ENCODE assay signal across 2 cellular contexts in the genomic region with DNA sequence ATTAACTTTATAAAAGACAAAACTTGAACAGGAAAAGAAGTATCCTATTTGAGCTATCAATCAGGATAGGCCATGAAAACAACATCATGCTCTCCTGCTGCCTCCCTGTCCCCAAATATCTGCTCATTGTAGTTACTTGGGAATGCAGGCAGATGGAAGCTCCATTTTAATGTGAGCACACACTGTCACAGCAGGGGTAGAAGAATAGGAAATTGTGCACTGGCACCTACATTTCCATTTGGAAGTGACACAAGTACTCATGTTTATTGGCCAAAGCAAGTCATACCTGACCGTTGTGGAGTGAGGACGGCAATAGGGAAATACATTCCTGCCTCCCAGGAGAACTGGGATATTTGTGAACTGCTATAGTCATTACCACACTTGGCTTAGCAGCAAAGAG.
TF ChIP-seq lines count a peak whose summit lies in the region.

No MANE protein-coding gene starts in this region.

TF ChIP-seq in GM23338, 12 proteins besides CTCF, POLR2A, EP300 and RAD21:
- no peak for TF ChIP-seq POLR2AphosphoS5 (IDR thresholded peaks at IDR 0.05; ENCODE audit: low read depth)
- no peak for TF ChIP-seq JUNB (IDR thresholded peaks at IDR 0.05; ENCODE audit: unreplicated experiment)
- TF ChIP-seq, protein P1, sequence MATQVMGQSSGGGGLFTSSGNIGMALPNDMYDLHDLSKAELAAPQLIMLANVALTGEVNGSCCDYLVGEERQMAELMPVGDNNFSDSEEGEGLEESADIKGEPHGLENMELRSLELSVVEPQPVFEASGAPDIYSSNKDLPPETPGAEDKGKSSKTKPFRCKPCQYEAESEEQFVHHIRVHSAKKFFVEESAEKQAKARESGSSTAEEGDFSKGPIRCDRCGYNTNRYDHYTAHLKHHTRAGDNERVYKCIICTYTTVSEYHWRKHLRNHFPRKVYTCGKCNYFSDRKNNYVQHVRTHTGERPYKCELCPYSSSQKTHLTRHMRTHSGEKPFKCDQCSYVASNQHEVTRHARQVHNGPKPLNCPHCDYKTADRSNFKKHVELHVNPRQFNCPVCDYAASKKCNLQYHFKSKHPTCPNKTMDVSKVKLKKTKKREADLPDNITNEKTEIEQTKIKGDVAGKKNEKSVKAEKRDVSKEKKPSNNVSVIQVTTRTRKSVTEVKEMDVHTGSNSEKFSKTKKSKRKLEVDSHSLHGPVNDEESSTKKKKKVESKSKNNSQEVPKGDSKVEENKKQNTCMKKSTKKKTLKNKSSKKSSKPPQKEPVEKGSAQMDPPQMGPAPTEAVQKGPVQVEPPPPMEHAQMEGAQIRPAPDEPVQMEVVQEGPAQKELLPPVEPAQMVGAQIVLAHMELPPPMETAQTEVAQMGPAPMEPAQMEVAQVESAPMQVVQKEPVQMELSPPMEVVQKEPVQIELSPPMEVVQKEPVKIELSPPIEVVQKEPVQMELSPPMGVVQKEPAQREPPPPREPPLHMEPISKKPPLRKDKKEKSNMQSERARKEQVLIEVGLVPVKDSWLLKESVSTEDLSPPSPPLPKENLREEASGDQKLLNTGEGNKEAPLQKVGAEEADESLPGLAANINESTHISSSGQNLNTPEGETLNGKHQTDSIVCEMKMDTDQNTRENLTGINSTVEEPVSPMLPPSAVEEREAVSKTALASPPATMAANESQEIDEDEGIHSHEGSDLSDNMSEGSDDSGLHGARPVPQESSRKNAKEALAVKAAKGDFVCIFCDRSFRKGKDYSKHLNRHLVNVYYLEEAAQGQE (IDR thresholded peaks at IDR 0.05; ENCODE audit: unreplicated experiment): no peak
- TF ChIP-seq, protein P2, sequence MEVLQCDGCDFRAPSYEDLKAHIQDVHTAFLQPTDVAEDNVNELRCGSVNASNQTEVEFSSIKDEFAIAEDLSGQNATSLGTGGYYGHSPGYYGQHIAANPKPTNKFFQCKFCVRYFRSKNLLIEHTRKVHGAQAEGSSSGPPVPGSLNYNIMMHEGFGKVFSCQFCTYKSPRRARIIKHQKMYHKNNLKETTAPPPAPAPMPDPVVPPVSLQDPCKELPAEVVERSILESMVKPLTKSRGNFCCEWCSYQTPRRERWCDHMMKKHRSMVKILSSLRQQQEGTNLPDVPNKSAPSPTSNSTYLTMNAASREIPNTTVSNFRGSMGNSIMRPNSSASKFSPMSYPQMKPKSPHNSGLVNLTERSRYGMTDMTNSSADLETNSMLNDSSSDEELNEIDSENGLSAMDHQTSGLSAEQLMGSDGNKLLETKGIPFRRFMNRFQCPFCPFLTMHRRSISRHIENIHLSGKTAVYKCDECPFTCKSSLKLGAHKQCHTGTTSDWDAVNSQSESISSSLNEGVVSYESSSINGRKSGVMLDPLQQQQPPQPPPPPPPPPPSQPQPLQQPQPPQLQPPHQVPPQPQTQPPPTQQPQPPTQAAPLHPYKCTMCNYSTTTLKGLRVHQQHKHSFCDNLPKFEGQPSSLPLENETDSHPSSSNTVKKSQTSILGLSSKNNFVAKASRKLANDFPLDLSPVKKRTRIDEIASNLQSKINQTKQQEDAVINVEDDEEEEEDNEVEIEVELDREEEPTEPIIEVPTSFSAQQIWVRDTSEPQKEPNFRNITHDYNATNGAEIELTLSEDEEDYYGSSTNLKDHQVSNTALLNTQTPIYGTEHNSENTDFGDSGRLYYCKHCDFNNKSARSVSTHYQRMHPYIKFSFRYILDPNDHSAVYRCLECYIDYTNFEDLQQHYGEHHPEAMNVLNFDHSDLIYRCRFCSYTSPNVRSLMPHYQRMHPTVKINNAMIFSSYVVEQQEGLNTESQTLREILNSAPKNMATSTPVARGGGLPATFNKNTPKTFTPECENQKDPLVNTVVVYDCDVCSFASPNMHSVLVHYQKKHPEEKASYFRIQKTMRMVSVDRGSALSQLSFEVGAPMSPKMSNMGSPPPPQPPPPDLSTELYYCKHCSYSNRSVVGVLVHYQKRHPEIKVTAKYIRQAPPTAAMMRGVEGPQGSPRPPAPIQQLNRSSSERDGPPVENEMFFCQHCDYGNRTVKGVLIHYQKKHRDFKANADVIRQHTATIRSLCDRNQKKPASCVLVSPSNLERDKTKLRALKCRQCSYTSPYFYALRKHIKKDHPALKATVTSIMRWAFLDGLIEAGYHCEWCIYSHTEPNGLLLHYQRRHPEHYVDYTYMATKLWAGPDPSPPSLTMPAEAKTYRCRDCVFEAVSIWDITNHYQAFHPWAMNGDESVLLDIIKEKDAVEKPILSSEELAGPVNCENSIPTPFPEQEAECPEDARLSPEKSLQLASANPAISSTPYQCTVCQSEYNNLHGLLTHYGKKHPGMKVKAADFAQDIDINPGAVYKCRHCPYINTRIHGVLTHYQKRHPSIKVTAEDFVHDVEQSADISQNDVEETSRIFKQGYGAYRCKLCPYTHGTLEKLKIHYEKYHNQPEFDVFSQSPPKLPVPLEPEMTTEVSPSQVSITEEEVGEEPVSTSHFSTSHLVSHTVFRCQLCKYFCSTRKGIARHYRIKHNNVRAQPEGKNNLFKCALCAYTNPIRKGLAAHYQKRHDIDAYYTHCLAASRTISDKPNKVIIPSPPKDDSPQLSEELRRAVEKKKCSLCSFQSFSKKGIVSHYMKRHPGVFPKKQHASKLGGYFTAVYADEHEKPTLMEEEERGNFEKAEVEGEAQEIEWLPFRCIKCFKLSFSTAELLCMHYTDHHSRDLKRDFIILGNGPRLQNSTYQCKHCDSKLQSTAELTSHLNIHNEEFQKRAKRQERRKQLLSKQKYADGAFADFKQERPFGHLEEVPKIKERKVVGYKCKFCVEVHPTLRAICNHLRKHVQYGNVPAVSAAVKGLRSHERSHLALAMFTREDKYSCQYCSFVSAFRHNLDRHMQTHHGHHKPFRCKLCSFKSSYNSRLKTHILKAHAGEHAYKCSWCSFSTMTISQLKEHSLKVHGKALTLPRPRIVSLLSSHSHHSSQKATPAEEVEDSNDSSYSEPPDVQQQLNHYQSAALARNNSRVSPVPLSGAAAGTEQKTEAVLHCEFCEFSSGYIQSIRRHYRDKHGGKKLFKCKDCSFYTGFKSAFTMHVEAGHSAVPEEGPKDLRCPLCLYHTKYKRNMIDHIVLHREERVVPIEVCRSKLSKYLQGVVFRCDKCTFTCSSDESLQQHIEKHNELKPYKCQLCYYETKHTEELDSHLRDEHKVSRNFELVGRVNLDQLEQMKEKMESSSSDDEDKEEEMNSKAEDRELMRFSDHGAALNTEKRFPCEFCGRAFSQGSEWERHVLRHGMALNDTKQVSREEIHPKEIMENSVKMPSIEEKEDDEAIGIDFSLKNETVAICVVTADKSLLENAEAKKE (CRISPR knock-in tag; IDR thresholded peaks at IDR 0.05): no peak
- no peak for TF ChIP-seq STAT1 (IDR thresholded peaks at IDR 0.05; ENCODE audit: unreplicated experiment)
- no peak for TF ChIP-seq CREB1 (CRISPR knock-in tag; IDR thresholded peaks at IDR 0.05; ENCODE audit: low read depth)
- TF ChIP-seq NANOG (IDR thresholded peaks at IDR 0.05; ENCODE audit: borderline replicate concordance): no peak

TF ChIP-seq in GM12878, 131 proteins besides CTCF, POLR2A, EP300 and RAD21:
- no peak for TF ChIP-seq HDGF (IDR thresholded peaks at IDR 0.05)
- TF ChIP-seq CBX3 (IDR thresholded peaks at IDR 0.05; ENCODE audit: borderline replicate concordance, low read depth): no peak
- TF ChIP-seq, protein P3, sequence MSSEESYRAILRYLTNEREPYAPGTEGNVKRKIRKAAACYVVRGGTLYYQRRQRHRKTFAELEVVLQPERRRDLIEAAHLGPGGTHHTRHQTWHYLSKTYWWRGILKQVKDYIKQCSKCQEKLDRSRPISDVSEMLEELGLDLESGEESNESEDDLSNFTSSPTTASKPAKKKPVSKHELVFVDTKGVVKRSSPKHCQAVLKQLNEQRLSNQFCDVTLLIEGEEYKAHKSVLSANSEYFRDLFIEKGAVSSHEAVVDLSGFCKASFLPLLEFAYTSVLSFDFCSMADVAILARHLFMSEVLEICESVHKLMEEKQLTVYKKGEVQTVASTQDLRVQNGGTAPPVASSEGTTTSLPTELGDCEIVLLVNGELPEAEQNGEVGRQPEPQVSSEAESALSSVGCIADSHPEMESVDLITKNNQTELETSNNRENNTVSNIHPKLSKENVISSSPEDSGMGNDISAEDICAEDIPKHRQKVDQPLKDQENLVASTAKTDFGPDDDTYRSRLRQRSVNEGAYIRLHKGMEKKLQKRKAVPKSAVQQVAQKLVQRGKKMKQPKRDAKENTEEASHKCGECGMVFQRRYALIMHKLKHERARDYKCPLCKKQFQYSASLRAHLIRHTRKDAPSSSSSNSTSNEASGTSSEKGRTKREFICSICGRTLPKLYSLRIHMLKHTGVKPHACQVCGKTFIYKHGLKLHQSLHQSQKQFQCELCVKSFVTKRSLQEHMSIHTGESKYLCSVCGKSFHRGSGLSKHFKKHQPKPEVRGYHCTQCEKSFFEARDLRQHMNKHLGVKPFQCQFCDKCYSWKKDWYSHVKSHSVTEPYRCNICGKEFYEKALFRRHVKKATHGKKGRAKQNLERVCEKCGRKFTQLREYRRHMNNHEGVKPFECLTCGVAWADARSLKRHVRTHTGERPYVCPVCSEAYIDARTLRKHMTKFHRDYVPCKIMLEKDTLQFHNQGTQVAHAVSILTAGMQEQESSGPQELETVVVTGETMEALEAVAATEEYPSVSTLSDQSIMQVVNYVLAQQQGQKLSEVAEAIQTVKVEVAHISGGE (CRISPR knock-in tag; IDR thresholded peaks at IDR 0.05): no peak
- no peak for TF ChIP-seq NFYA (IDR thresholded peaks at IDR 0.05; ENCODE audit: borderline replicate concordance, low read depth, low read length)
- TF ChIP-seq EGR1 (IDR thresholded peaks at IDR 0.05; ENCODE audit: borderline replicate concordance in 1 of 2, low read depth in 2 of 2, low read length in 2 of 2): no peak
- no peak for TF ChIP-seq SREBF1 (IDR thresholded peaks at IDR 0.05; ENCODE audit: low read length)
- TF ChIP-seq, protein P1 (IDR thresholded peaks at IDR 0.05; ENCODE audit: low read depth, low read length): no peak
- TF ChIP-seq TCF12 (IDR thresholded peaks at IDR 0.05; ENCODE audit: low read depth, low read length): no peak
- no peak for TF ChIP-seq MEF2A (IDR thresholded peaks at IDR 0.05; ENCODE audit: insufficient read depth, low read depth, low read length)
- TF ChIP-seq, protein P4, sequence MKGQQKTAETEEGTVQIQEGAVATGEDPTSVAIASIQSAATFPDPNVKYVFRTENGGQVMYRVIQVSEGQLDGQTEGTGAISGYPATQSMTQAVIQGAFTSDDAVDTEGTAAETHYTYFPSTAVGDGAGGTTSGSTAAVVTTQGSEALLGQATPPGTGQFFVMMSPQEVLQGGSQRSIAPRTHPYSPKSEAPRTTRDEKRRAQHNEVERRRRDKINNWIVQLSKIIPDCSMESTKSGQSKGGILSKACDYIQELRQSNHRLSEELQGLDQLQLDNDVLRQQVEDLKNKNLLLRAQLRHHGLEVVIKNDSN (IDR thresholded peaks at IDR 0.05; ENCODE audit: borderline replicate concordance, extremely low read length, insufficient read depth, low read depth, low read length): no peak
- TF ChIP-seq ETV6 (conservative IDR thresholded peaks at IDR 0.05 in 1 of 2, IDR thresholded peaks at IDR 0.05 in 1 of 2; ENCODE audit: borderline replicate concordance in 1 of 2, low read depth in 1 of 2): no peak
- TF ChIP-seq TCF3 (IDR thresholded peaks at IDR 0.05; ENCODE audit: borderline replicate concordance, insufficient read depth, low read depth, low read length): no peak
- no peak for TF ChIP-seq IKZF1 (conservative IDR thresholded peaks at IDR 0.05)
- no peak for TF ChIP-seq KDM1A (IDR thresholded peaks at IDR 0.05; ENCODE audit: borderline replicate concordance)
- no peak for TF ChIP-seq SMARCA5 (IDR thresholded peaks at IDR 0.05)
- TF ChIP-seq, protein P5, sequence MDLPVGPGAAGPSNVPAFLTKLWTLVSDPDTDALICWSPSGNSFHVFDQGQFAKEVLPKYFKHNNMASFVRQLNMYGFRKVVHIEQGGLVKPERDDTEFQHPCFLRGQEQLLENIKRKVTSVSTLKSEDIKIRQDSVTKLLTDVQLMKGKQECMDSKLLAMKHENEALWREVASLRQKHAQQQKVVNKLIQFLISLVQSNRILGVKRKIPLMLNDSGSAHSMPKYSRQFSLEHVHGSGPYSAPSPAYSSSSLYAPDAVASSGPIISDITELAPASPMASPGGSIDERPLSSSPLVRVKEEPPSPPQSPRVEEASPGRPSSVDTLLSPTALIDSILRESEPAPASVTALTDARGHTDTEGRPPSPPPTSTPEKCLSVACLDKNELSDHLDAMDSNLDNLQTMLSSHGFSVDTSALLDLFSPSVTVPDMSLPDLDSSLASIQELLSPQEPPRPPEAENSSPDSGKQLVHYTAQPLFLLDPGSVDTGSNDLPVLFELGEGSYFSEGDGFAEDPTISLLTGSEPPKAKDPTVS (IDR thresholded peaks at IDR 0.05; ENCODE audit: low read depth, low read length): no peak
- TF ChIP-seq STAT3 (IDR thresholded peaks at IDR 0.05; ENCODE audit: low read depth, low read length): no peak
- TF ChIP-seq NBN (IDR thresholded peaks at IDR 0.05): no peak
- no peak for TF ChIP-seq SRF (IDR thresholded peaks at IDR 0.05; ENCODE audit: low read depth in 2 of 2, low read length in 2 of 2)
